In genomic region chr22:42632096-42632495, GRCh38 we compare ENCODE assay signal across 14 cellular contexts. TPM values are rescaled to one million over a fixed set of nuclear protein-coding genes. Genes with fewer than 3 reads are reported as not detected.
A peak's percentile ranks its signal among the peaks of the same experiment; 100 is the strongest.
DNase-seq lines count a peak whose midpoint lies in the region; ATAC-seq, FAIRE-seq and TF ChIP-seq lines count a peak whose summit lies in the region.
"Had no signal": no experiment of that assay in that cellular context is flagged by ENCODE, and none has a peak within 500 bp of the region (broad histone marks: within the 10 kb centered on the region; RNA-seq: fewer than 3 reads in every experiment).

No MANE protein-coding gene starts in this region.

- H3K9me1 ChIP-seq in keratinocyte (ENCODE audit: control insufficient read depth, extremely low read depth, insufficient read depth, low read length): no peaks in the 10 kb centered on the region

- no peaks in the 10 kb centered on the region for H3K79me1 ChIP-seq in trophoblast cell (ENCODE audit: low read length)

- H3K36me3 ChIP-seq in adipocyte (ENCODE audit: control insufficient read depth, insufficient read depth, low read length, severe bottlenecking) (peaks cover 75% of the 10 kb centered on the region), keratinocyte (ENCODE audit: control insufficient read depth in 2 of 2, extremely low read depth in 1 of 2, insufficient read depth in 2 of 2, low read length in 2 of 2) (peaks cover 42 to 43% of the 10 kb centered on the region in 2 experiments), trophoblast cell (ENCODE audit: control insufficient read depth in 1 of 2, insufficient read depth in 2 of 2, low read length in 2 of 2) (peaks cover 72 to 77% of the 10 kb centered on the region in 2 experiments)

- no peak overlapping the region for H4K12ac ChIP-seq in trophoblast cell (ENCODE audit: low read depth, low read length)

- H3K4me2 ChIP-seq in keratinocyte (ENCODE audit: control insufficient read depth, extremely low read depth, insufficient read depth, low read depth, low read length) (no peak overlapping the region), trophoblast cell (ENCODE audit: low read length) (no peak overlapping the region)

- H3K9me3 ChIP-seq in adipocyte (ENCODE audit: control insufficient read depth, low read length) (no peaks in the 10 kb centered on the region), keratinocyte (ENCODE audit: control insufficient read depth, low read depth, low read length) (no peaks in the 10 kb centered on the region), trophoblast cell (ENCODE audit: insufficient read depth, low read depth, low read length) (peaks cover 4% of the 10 kb centered on the region)

- TF ChIP-seq CTCF in 22Rv1 (IDR thresholded peaks at IDR 0.05) (0 out of 2 replicates have a peak, but pooled peaks have one; percentile 5), GM12873 (IDR thresholded peaks at IDR 0.05; ENCODE audit: insufficient read depth, low read depth, low read length, missing control alignments) (peak; percentile 36), keratinocyte (optimal IDR thresholded peaks at IDR 0.05 in 1 of 3, IDR thresholded peaks at IDR 0.05 in 1 of 3, conservative IDR thresholded peaks at IDR 0.05 in 1 of 3; ENCODE audit: extremely low read depth in 1 of 3, insufficient read depth in 2 of 3, low read length in 3 of 3) (peak; percentile 20 to 31 (median 24))

- no peaks in the 10 kb centered on the region for H4K20me1 ChIP-seq in keratinocyte (ENCODE audit: control insufficient read depth, extremely low read depth, insufficient read depth, low read length)

- no peaks in the 10 kb centered on the region for H3K4me1 Mint-ChIP-seq in T-cell
- H3K4me1 Mint-ChIP-seq: brain had no signal

- no peak overlapping the region for H2BK12ac ChIP-seq in trophoblast cell (ENCODE audit: low read length)

- H2BK120ac ChIP-seq in trophoblast cell (ENCODE audit: insufficient read depth, low read length, poor library complexity): no peak overlapping the region

- no peak for FAIRE-seq in keratinocyte (lab: Jason Lieb, UNC)

- DNase-seq in adipocyte (ENCODE audit: low read depth) (no peak), keratinocyte (ENCODE audit: low read depth, low spot score) (no peak), T-cell (no peak), trophoblast cell (no peak), NCI-H510A (lab: John Stamatoyannopoulos, UW) (no peak)
- no peak for DNase-seq in activated CD8-positive, alpha-beta memory T cell treated with anti-CD3 and anti-CD28 coated beads for 24 hours
- DNase-seq: hypothalamus; NCI-H526 treated with DMSO at 0.1 percent for 48 hours; stimulated activated naive B cell treated with anti-CD40 and anti-IgM and Interleukin-4, amounts not matched to agents 10 μg/mL and 1 μg/mL and 100 μg/mL, for 72 hours had no signal

- no peaks in the 10 kb centered on the region for H3K27me3 Mint-ChIP-seq in T-cell
- H3K27me3 Mint-ChIP-seq: brain; IgD-negative memory B cell; stimulated activated naive B cell treated with anti-CD40 and anti-IgM and Interleukin-4, amounts not matched to agents 10 μg/mL and 1 μg/mL and 100 μg/mL, for 72 hours had no signal

- dilution Hi-C loops in keratinocyte (cut with MboI; ENCODE audit: extremely low pct_ligation_motif_present, low sequenced_read_pairs): no loop called here

- H3K4me3 ChIP-seq in adipocyte (ENCODE audit: low read length) (no peak overlapping the region), keratinocyte (ENCODE audit: control insufficient read depth in 2 of 3, extremely low read depth in 1 of 3, insufficient read depth in 2 of 3, low read depth in 1 of 3, low read length in 3 of 3) (no peak overlapping the region), trophoblast cell (ENCODE audit: low read depth, low read length) (no peak overlapping the region)

- no peak overlapping the region for H3K27ac ChIP-seq in 22Rv1
- H3K27ac ChIP-seq in keratinocyte (ENCODE audit: control insufficient read depth, insufficient read depth, low read length): no peak overlapping the region
- no peak overlapping the region for H3K27ac ChIP-seq in trophoblast cell (ENCODE audit: low read depth, low read length)
- H3K27ac ChIP-seq: C4-2B had no signal

- POLR2A ChIA-PET in T-cell (lab: Charles Lee): interaction anchor here in 1 of 2 donors (0.6 kb wide), 1 partner anchor 176 kb away, joined by 6 read pairs; no protein-coding TSS in a partner anchor

- H3K4ac ChIP-seq in trophoblast cell (ENCODE audit: low read depth, low read length): no peak overlapping the region

- H4K91ac ChIP-seq in trophoblast cell (ENCODE audit: low read depth, low read length): no peak overlapping the region

- H4K8ac ChIP-seq in trophoblast cell (ENCODE audit: low read depth, low read length): no peak overlapping the region

- H3K14ac ChIP-seq in trophoblast cell (ENCODE audit: low read length): no peak overlapping the region

- no peak overlapping the region for H2AK5ac ChIP-seq in trophoblast cell (ENCODE audit: low read length)

- H3K79me2 ChIP-seq in keratinocyte (ENCODE audit: control insufficient read depth, insufficient read depth, low read length) (peaks cover 27% of the 10 kb centered on the region), trophoblast cell (ENCODE audit: control insufficient read depth, insufficient read depth, low read length, poor library complexity) (no peaks in the 10 kb centered on the region)

- H3K9me3 Mint-ChIP-seq in T-cell: no peaks in the 10 kb centered on the region
- H3K9me3 Mint-ChIP-seq: brain; IgD-negative memory B cell; stimulated activated naive B cell treated with anti-CD40 and anti-IgM and Interleukin-4, amounts not matched to agents 10 μg/mL and 1 μg/mL and 100 μg/mL, for 72 hours had no signal

- H3K4me3 Mint-ChIP-seq in T-cell: no peak overlapping the region
- H3K4me3 Mint-ChIP-seq: brain; IgD-negative memory B cell; stimulated activated naive B cell treated with anti-CD40 and anti-IgM and Interleukin-4, amounts not matched to agents 10 μg/mL and 1 μg/mL and 100 μg/mL, for 72 hours had no signal

- H3K36me3 Mint-ChIP-seq in T-cell: peaks cover 16% of the 10 kb centered on the region

- no peak overlapping the region for H3K23ac ChIP-seq in trophoblast cell (ENCODE audit: low read length)

- no peak overlapping the region for H3K18ac ChIP-seq in trophoblast cell (ENCODE audit: low read length)

- H3K4me1 ChIP-seq in adipocyte (ENCODE audit: control insufficient read depth, insufficient read depth, low read length) (peaks cover 32% of the 10 kb centered on the region), keratinocyte (ENCODE audit: control insufficient read depth, extremely low read depth, insufficient read depth, low read length) (peaks cover 33% of the 10 kb centered on the region), trophoblast cell (ENCODE audit: control insufficient read depth in 1 of 2, insufficient read depth in 2 of 2, low read length in 2 of 2) (no peaks in the 10 kb centered on the region)

- H3K27me3 ChIP-seq in adipocyte (replicated peaks; ENCODE audit: control insufficient read depth, insufficient read depth, low read length) (no peaks in the 10 kb centered on the region), keratinocyte (ENCODE audit: control insufficient read depth, extremely low read depth, insufficient read depth, low read length) (no peaks in the 10 kb centered on the region), trophoblast cell (ENCODE audit: insufficient read depth, low read length) (no peaks in the 10 kb centered on the region)

- H2AFZ ChIP-seq in keratinocyte (ENCODE audit: control insufficient read depth, low read length): no peak overlapping the region
- H2AFZ ChIP-seq in trophoblast cell (ENCODE audit: insufficient read depth, low read length, poor library complexity): no peak overlapping the region

- H3K27ac Mint-ChIP-seq in T-cell: no peak overlapping the region
- H3K27ac Mint-ChIP-seq: IgD-negative memory B cell; stimulated activated naive B cell treated with anti-CD40 and anti-IgM and Interleukin-4, amounts not matched to agents 10 μg/mL and 1 μg/mL and 100 μg/mL, for 72 hours had no signal

- ATAC-seq in T-cell (replicated peaks in 1 of 4): no peak
- ATAC-seq: stimulated activated naive B cell treated with anti-CD40 and anti-IgM and Interleukin-4, amounts not matched to agents 10 μg/mL and 1 μg/mL and 100 μg/mL, for 72 hours had no signal

- H3K9ac ChIP-seq in adipocyte (ENCODE audit: low read length) (peak overlapping the region; percentile 30), keratinocyte (ENCODE audit: control insufficient read depth, extremely low read depth, insufficient read depth, low read length) (peak overlapping the region; percentile 33), trophoblast cell (ENCODE audit: low read length) (no peak overlapping the region)

- CTCF ChIA-PET in T-cell (lab: Charles Lee): no interaction called here

- no CpG with 5 or more reads among the region's 13 CpGs for WGBS in trophoblast cell (ENCODE audit: extremely low coverage, insufficient coverage, insufficient read length)

- H2BK5ac ChIP-seq in trophoblast cell (ENCODE audit: low read depth, low read length, poor library complexity): no peak overlapping the region

RNA-seq across cellular contexts. Expression of gene ATP5MGL, which starts 8.3 kb away (rescaled TPM):
- not detected in 3 replicates for polyA plus RNA-seq in keratinocyte
- polyA plus RNA-seq in keratinocyte (2011; ENCODE audit: low read depth): 0.46 TPM
- polyA plus RNA-seq in keratinocyte (2011; cell fraction: cytosol; rRNA removed): 0.14 TPM in 1 of 2 replicates, not detected in the other
- 0.22 and 0.28 TPM in 2 replicates for polyA plus RNA-seq in keratinocyte (2011; cell fraction: nucleus; rRNA removed)
- not detected in 2 replicates for polyA plus RNA-seq in keratinocyte (2012; ENCODE audit: low replicate concordance)
- 0.33 to 2.7 TPM in 2 of 3 replicates, not detected in the other for polyA minus RNA-seq in keratinocyte
- not detected for polyA minus RNA-seq in keratinocyte (2011; cell fraction: cytosol; rRNA and poly(A)+ RNA removed)
- polyA minus RNA-seq in keratinocyte (2011; cell fraction: nucleus; rRNA and poly(A)+ RNA removed): 0.63 TPM in 1 of 2 replicates, not detected in the other
- total RNA-seq in T-cell: 1 to 10 TPM in 4 of 5 donors, under 1 TPM in 1; 0.79 to 5.0 (median 1.8) TPM
- not detected in 2 replicates for polyA plus RNA-seq in trophoblast cell (2013)

RNA-seq across cellular contexts. Expression of gene CYB5R3, which starts 17.1 kb away (rescaled TPM):
- 92.3 to 130 TPM (median 102 TPM) in 3 replicates for polyA plus RNA-seq in keratinocyte
- polyA plus RNA-seq in keratinocyte (2011; ENCODE audit: low read depth): 25.3 TPM
- 97.1 and 168 TPM in 2 replicates for polyA plus RNA-seq in keratinocyte (2011; cell fraction: cytosol; rRNA removed)
- polyA plus RNA-seq in keratinocyte (2011; cell fraction: nucleus; rRNA removed): 81.0 and 113 TPM in 2 replicates
- polyA plus RNA-seq in keratinocyte (2012; ENCODE audit: low replicate concordance): 103 and 190 TPM in 2 replicates
- 105 to 302 TPM (median 113 TPM) in 3 replicates for polyA minus RNA-seq in keratinocyte
- 191 TPM for polyA minus RNA-seq in keratinocyte (2011; cell fraction: cytosol; rRNA and poly(A)+ RNA removed)
- 57.7 and 69.0 TPM in 2 replicates for polyA minus RNA-seq in keratinocyte (2011; cell fraction: nucleus; rRNA and poly(A)+ RNA removed)
- 10 to 100 TPM; 40.8 to 58.6 (median 51.0) TPM for total RNA-seq in T-cell
- polyA plus RNA-seq in trophoblast cell (2013): 155 and 156 TPM in 2 replicates

RNA-seq across cellular contexts. Expression of gene POLDIP3, which starts 17.4 kb away (rescaled TPM):
- polyA plus RNA-seq in keratinocyte: 38.5 to 41.9 TPM (median 38.7 TPM) in 3 replicates
- 25.1 TPM for polyA plus RNA-seq in keratinocyte (2011; ENCODE audit: low read depth)
- 35.2 and 37.0 TPM in 2 replicates for polyA plus RNA-seq in keratinocyte (2011; cell fraction: cytosol; rRNA removed)
- polyA plus RNA-seq in keratinocyte (2011; cell fraction: nucleus; rRNA removed): 53.9 and 59.9 TPM in 2 replicates
- 38.2 and 44.5 TPM in 2 replicates for polyA plus RNA-seq in keratinocyte (2012; ENCODE audit: low replicate concordance)
- polyA minus RNA-seq in keratinocyte: 33.9 to 36.7 TPM (median 34.8 TPM) in 3 replicates
- polyA minus RNA-seq in keratinocyte (2011; cell fraction: cytosol; rRNA and poly(A)+ RNA removed): 19.0 TPM
- polyA minus RNA-seq in keratinocyte (2011; cell fraction: nucleus; rRNA and poly(A)+ RNA removed): 22.8 and 31.6 TPM in 2 replicates
- 10 to 100 TPM; 66.5 to 83.8 (median 81.0) TPM for total RNA-seq in T-cell
- polyA plus RNA-seq in trophoblast cell (2013): 43.3 and 46.1 TPM in 2 replicates
